In the genomic region with DNA sequence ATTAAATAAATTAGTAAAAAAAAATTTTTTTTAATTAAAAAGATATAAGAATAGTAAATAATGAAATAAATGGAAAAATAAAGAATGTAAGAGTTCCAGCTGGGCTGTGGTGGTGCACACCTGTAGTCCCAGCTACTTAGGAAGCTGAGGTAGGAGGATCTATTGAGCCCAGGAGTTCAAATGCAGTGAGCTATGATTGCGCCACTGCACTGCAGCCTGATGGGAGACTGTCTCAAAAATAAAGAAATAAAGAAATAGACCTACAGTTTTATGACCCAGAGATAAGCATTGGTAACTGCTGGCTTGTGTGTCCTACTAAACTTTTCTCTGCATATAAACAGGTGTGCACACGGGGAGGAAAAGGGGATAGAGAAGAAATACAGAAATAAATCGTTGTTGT, we compare ENCODE assay signal across 9 cellular contexts. TPM values are rescaled to one million over a fixed set of nuclear protein-coding genes. Genes with fewer than 3 reads are reported as not detected.
DNase-seq lines count a peak whose midpoint lies in the region; ATAC-seq and TF ChIP-seq lines count a peak whose summit lies in the region.
"Had no signal": no experiment of that assay in that cellular context is flagged by ENCODE, and none has a peak within 500 bp of the region (broad histone marks: within the 10 kb centered on the region; RNA-seq: fewer than 3 reads in every experiment).

No MANE protein-coding gene starts in this region.

- H3K79me2 ChIP-seq in ACC112 (ENCODE audit: control insufficient read depth, insufficient read depth, low read length, unreplicated experiment): no peaks in the 10 kb centered on the region

- H3K4me3 Mint-ChIP-seq in mesothelial cell of epicardium: peak overlapping the region; percentile 74

- DNase-seq in astrocyte of the cerebellum (ENCODE audit: low read depth) (no peak), mesothelial cell of epicardium (ENCODE audit: low spot score in 2 of 2, unreplicated experiment in 2 of 2) (no peak), posterior vena cava (ENCODE audit: low spot score) (no peak), GM19240 (ENCODE audit: insufficient read length, low spot score) (no peak), iPS-NIHi7 (ENCODE audit: extremely low spot score) (no peak)

- intact Hi-C loops in posterior vena cava (cut with DNase I): loop anchor here in 1 of 2 donors (2.0 to 10.0 kb wide), 2 partner anchors 268 to 448 kb away; a partner anchor contains a TSS

- no peaks in the 10 kb centered on the region for H3K9me3 Mint-ChIP-seq in mesothelial cell of epicardium

- H3K4me3 ChIP-seq in ACC112 (ENCODE audit: low read depth, low read length) (peak overlapping the region; percentile 76), HUES6 (ENCODE audit: low read depth, low read length) (peak overlapping the region; percentile 69), astrocyte of the cerebellum (ENCODE audit: low read depth, low read length) (peak overlapping the region; percentile 34)

- no peaks in the 10 kb centered on the region for H3K27me3 Mint-ChIP-seq in mesothelial cell of epicardium (ENCODE audit: low read depth)

- no peaks in the 10 kb centered on the region for H3K27me3 ChIP-seq in ACC112 (ENCODE audit: insufficient read depth, low read length)
- H3K27me3 ChIP-seq in HUES6 (ENCODE audit: control insufficient read depth, insufficient read depth, low read length): no peaks in the 10 kb centered on the region
- H3K27me3 ChIP-seq: thyroid gland had no signal

- TF ChIP-seq CTCF in astrocyte of the cerebellum (IDR thresholded peaks at IDR 0.05; ENCODE audit: low read depth, low read length, missing control alignments) (no peak), mesothelial cell of epicardium (IDR thresholded peaks at IDR 0.05; ENCODE audit: unreplicated experiment) (no peak)

- H3K4me1 Mint-ChIP-seq in mesothelial cell of epicardium: peaks cover 14% of the 10 kb centered on the region

- no peaks in the 10 kb centered on the region for H3K9me3 ChIP-seq in HUES6 (ENCODE audit: control insufficient read depth, insufficient read depth, low read depth, low read length)
- H3K9me3 ChIP-seq: thyroid gland had no signal

- peak overlapping the region; percentile 61 for H2AFZ ChIP-seq in ACC112 (ENCODE audit: low read length, unreplicated experiment)

- H3K27ac Mint-ChIP-seq in mesothelial cell of epicardium: no peak overlapping the region

- in situ Hi-C loops in astrocyte of the cerebellum (cut with HindIII; ENCODE audit: low sequenced_read_pairs): no loop called here

- peak overlapping the region; percentile 21; the same call in 1 of the 2 replicates for H3K27ac ChIP-seq in ACC112 (ENCODE audit: low read depth, low read length)
- peak overlapping the region; percentile 63 for H3K27ac ChIP-seq in HUES6 (ENCODE audit: low read depth, low read length)

- no peak for ATAC-seq in GM19035 (IDR thresholded peaks at IDR 0.05; ENCODE audit: unreplicated experiment)

- no peaks in the 10 kb centered on the region for H3K36me3 Mint-ChIP-seq in mesothelial cell of epicardium

- peak overlapping the region; percentile 63 for H3K9ac ChIP-seq in HUES6 (ENCODE audit: low read length)

- H3K36me3 ChIP-seq in ACC112 (ENCODE audit: insufficient read depth, low read length) (no peaks in the 10 kb centered on the region), HUES6 (ENCODE audit: control insufficient read depth, insufficient read depth, low read length) (no peaks in the 10 kb centered on the region)
- H3K36me3 ChIP-seq: thyroid gland had no signal

- H3K4me1 ChIP-seq in ACC112 (ENCODE audit: control insufficient read depth, insufficient read depth, low read length, unreplicated experiment) (peaks cover 20% of the 10 kb centered on the region), HUES6 (ENCODE audit: control insufficient read depth, insufficient read depth, low read length) (peaks cover 12% of the 10 kb centered on the region)

RNA-seq across cellular contexts. Expression of a gene that starts 7.8 kb away (rescaled TPM):
- total RNA-seq in mesothelial cell of epicardium (16.7 to 17.4 TPM (median 16.9 TPM) in 3 replicates), posterior vena cava (1 to 10 TPM; 5.0 to 5.5 TPM)

RNA-seq across cellular contexts. Expression of a gene that starts 28.3 kb away (rescaled TPM):
- total RNA-seq in mesothelial cell of epicardium (not detected in 3 replicates), posterior vena cava (not detected)

RNA-seq across cellular contexts. Expression of a gene that starts 41.7 kb away (rescaled TPM):
- total RNA-seq in mesothelial cell of epicardium: 78.8 to 84.4 TPM (median 80.3 TPM) in 3 replicates
- 10 to 100 TPM; 37.4 to 37.6 TPM for total RNA-seq in posterior vena cava

RNA-seq across cellular contexts. Expression of a gene that starts 46.2 kb away (rescaled TPM):
- total RNA-seq in mesothelial cell of epicardium (not detected in 3 replicates), posterior vena cava (not detected)

RNA-seq across cellular contexts. Expression of a gene that starts 52.8 kb away (rescaled TPM):
- total RNA-seq in mesothelial cell of epicardium: 2.7 to 3.7 TPM (median 2.9 TPM) in 3 replicates
- 10 to 100 TPM in 1 of 2 donors, 1 to 10 TPM in 1; 8.2 to 11.6 TPM for total RNA-seq in posterior vena cava
